In the genomic region with DNA sequence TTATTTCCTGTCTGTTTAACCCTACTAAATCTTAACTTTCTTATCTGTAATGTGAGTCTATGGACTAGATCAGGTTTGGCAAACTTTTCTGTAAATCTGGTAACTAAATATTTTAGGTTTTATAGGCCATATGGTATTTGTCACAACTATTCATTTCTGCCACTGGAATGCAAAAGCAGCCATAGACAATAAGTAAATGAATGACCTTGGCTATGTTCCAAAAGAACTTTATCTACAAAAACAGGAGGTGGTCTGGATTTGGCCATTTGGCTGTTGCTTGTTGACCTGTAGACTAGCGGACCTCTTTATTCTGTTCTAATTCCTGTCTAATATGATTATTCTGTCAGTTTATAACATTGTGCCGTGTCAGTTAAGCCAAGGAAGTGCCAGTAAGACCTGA, we compare ENCODE assay signal across 12 cellular contexts.
A peak's percentile ranks its signal among the peaks of the same experiment; 100 is the strongest.
DNase-seq lines count a peak whose midpoint lies in the region; ATAC-seq and TF ChIP-seq lines count a peak whose summit lies in the region.
"Had no signal": no experiment of that assay in that cellular context is flagged by ENCODE, and none has a peak within 500 bp of the region (broad histone marks: within the 10 kb centered on the region; RNA-seq: fewer than 3 reads in every experiment).

No MANE protein-coding gene starts in this region.

- no peaks in the 10 kb centered on the region for H3K9me3 Mint-ChIP-seq in activated CD4-positive, alpha-beta memory T cell treated with anti-CD3 and anti-CD28 coated beads for 36 hours
- H3K9me3 Mint-ChIP-seq: activated naive CD4-positive, alpha-beta T cell treated with anti-CD3 and anti-CD28 coated beads, Interleukin-2, amount 10 ng/mL, durations not matched to agents 7 days and 5 days had no signal

- peak overlapping the region; percentile 28 for H3K4me2 ChIP-seq in osteoblast (ENCODE audit: insufficient read depth, low read length)

- peaks cover 15% of the 10 kb centered on the region for H3K36me3 Mint-ChIP-seq in activated CD4-positive, alpha-beta memory T cell treated with anti-CD3 and anti-CD28 coated beads for 36 hours

- POLR2A ChIA-PET in activated CD4-positive, alpha-beta memory T cell treated with anti-CD3 and anti-CD28 coated beads for 36 hours (lab: Charles Lee): no interaction called here

- intact Hi-C loops in right cardiac atrium (cut with DNase I) (no loop called here), Right ventricle myocardium inferior (cut with DNase I) (no loop called here)
- intact Hi-C loops in activated CD4-positive, alpha-beta memory T cell treated with anti-CD3 and anti-CD28 coated beads for 36 hours (cut with micrococcal nuclease): no loop called here

- DNase-seq in right cardiac atrium (no peak), Right ventricle myocardium inferior (ENCODE audit: missing footprints) (no peak), dermis microvascular lymphatic vessel endothelial cell (ENCODE audit: low read depth in 2 of 2) (peak; percentile 48 to 85), osteoblast (ENCODE audit: insufficient read length, low spot score, missing footprints) (no peak), GM13977 (ENCODE audit: low spot score) (no peak), DMS53 (lab: John Stamatoyannopoulos, UW) (no peak)
- no peak for DNase-seq in activated CD4-positive, alpha-beta memory T cell treated with anti-CD3 and anti-CD28 coated beads for 36 hours
- DNase-seq: activated naive CD4-positive, alpha-beta T cell treated with anti-CD3 and anti-CD28 coated beads, Interleukin-2, amount 10 ng/mL, durations not matched to agents 7 days and 5 days; cerebellar nuclear complex; RPMI8226 had no signal

- in situ Hi-C loops in GM13977 (cut with MboI; ENCODE audit: low pct_unique_long_range_greater_than_20kb, low sequenced_read_pairs, unreplicated experiment): no loop called here

- no peak overlapping the region for H3K4me3 Mint-ChIP-seq in activated CD4-positive, alpha-beta memory T cell treated with anti-CD3 and anti-CD28 coated beads for 36 hours
- H3K4me3 Mint-ChIP-seq: activated naive CD4-positive, alpha-beta T cell treated with anti-CD3 and anti-CD28 coated beads, Interleukin-2, amount 10 ng/mL, durations not matched to agents 7 days and 5 days; IgD-negative memory B cell had no signal

- H3K9me3 ChIP-seq in right cardiac atrium (ENCODE audit: control insufficient read depth, low read length): no peaks in the 10 kb centered on the region
- H3K9me3 ChIP-seq in osteoblast (ENCODE audit: low read depth, low read length): no peaks in the 10 kb centered on the region

- no peaks in the 10 kb centered on the region for H3K36me3 ChIP-seq in osteoblast (ENCODE audit: insufficient read depth, low read length)

- no peak overlapping the region for H3K27ac Mint-ChIP-seq in activated CD4-positive, alpha-beta memory T cell treated with anti-CD3 and anti-CD28 coated beads for 36 hours
- H3K27ac Mint-ChIP-seq: activated naive CD4-positive, alpha-beta T cell treated with anti-CD3 and anti-CD28 coated beads, Interleukin-2, amount 10 ng/mL, durations not matched to agents 7 days and 5 days had no signal

- H3K27me3 ChIP-seq in right cardiac atrium (ENCODE audit: control insufficient read depth, insufficient read depth) (no peaks in the 10 kb centered on the region), osteoblast (ENCODE audit: insufficient read depth, low read length) (no peaks in the 10 kb centered on the region)

- H2AFZ ChIP-seq in osteoblast (ENCODE audit: low read length): no peak overlapping the region

- CTCF ChIA-PET in activated CD4-positive, alpha-beta memory T cell treated with anti-CD3 and anti-CD28 coated beads for 36 hours (lab: Charles Lee): no interaction called here

- H3K27me3 Mint-ChIP-seq in activated CD4-positive, alpha-beta memory T cell treated with anti-CD3 and anti-CD28 coated beads for 36 hours: no peaks in the 10 kb centered on the region
- H3K27me3 Mint-ChIP-seq: activated naive CD4-positive, alpha-beta T cell treated with anti-CD3 and anti-CD28 coated beads, Interleukin-2, amount 10 ng/mL, durations not matched to agents 7 days and 5 days; IgD-negative memory B cell had no signal

- peaks cover 4% of the 10 kb centered on the region for H4K20me1 ChIP-seq in osteoblast (ENCODE audit: insufficient read depth, low read length)

- H3K27ac ChIP-seq in right cardiac atrium (ENCODE audit: low read length) (peak overlapping the region; percentile 92), osteoblast (ENCODE audit: low read depth, low read length) (peak overlapping the region; percentile 63)

- no peak for TF ChIP-seq CTCF in osteoblast (IDR thresholded peaks at IDR 0.05; ENCODE audit: extremely low read depth, low read depth, low read length)
- TF ChIP-seq CTCF in GM13977 (IDR thresholded peaks at IDR 0.05; ENCODE audit: extremely low read depth, insufficient read depth, missing control alignments): no peak

- 77% methylated on average over 2 of the region's 2 CpGs for WGBS in right cardiac atrium

- H3K4me1 Mint-ChIP-seq in activated CD4-positive, alpha-beta memory T cell treated with anti-CD3 and anti-CD28 coated beads for 36 hours (ENCODE audit: low read depth): no peaks in the 10 kb centered on the region
- H3K4me1 Mint-ChIP-seq: activated naive CD4-positive, alpha-beta T cell treated with anti-CD3 and anti-CD28 coated beads, Interleukin-2, amount 10 ng/mL, durations not matched to agents 7 days and 5 days had no signal

- H3K4me3 ChIP-seq in right cardiac atrium (ENCODE audit: low read length) (no peak overlapping the region), osteoblast (ENCODE audit: insufficient read depth, low read length) (peak overlapping the region; percentile 5)

- peaks cover 41% of the 10 kb centered on the region for H3K79me2 ChIP-seq in osteoblast (ENCODE audit: insufficient read depth, low read length)

- ATAC-seq in right cardiac atrium (no peak), Right ventricle myocardium inferior (no peak), GM21737 (IDR thresholded peaks at IDR 0.05; ENCODE audit: unreplicated experiment) (no peak)

- peaks cover 1% of the 10 kb centered on the region for H3K4me1 ChIP-seq in right cardiac atrium (ENCODE audit: control insufficient read depth, insufficient read depth, low read length)
- H3K4me1 ChIP-seq in osteoblast (ENCODE audit: insufficient read depth, low read length): peaks cover 34% of the 10 kb centered on the region

Comparison
In these comparisons a context has a peak if more than half of its experiments do, and no peak if none do; other contexts are left out.
1. DNase-seq: peak in dermis microvascular lymphatic vessel endothelial cell (2 of 2); none in right cardiac atrium (0 of 3), Right ventricle myocardium inferior (single experiment), osteoblast (single experiment), activated CD4-positive, alpha-beta memory T cell treated with anti-CD3 and anti-CD28 coated beads for 36 hours (single experiment), GM13977 (single experiment) and DMS53 (single experiment).